Comparison of ENCODE assay signal across 10 cellular contexts in genomic region chr10:109062371-109062770, GRCh38.
DNase-seq lines count a peak whose midpoint lies in the region; ATAC-seq and TF ChIP-seq lines count a peak whose summit lies in the region.
"Had no signal": no experiment of that assay in that cellular context is flagged by ENCODE, and none has a peak within 500 bp of the region (broad histone marks: within the 10 kb centered on the region; RNA-seq: fewer than 3 reads in every experiment).

No MANE protein-coding gene starts in this region.

- H3K4me1 ChIP-seq in PC-9 (replicated peaks; ENCODE audit: insufficient read depth), result no peaks in the 10 kb centered on the region

- no peak overlapping the region for H3K4me3 ChIP-seq in PC-9

- no peak overlapping the region for H3K27ac ChIP-seq in PC-9

- no peaks in the 10 kb centered on the region for H3F3A ChIP-seq in PC-9 (ENCODE audit: insufficient read depth, low read depth)

- ATAC-seq in GM18502 (IDR thresholded peaks at IDR 0.05; ENCODE audit: poor library complexity, unreplicated experiment) (peak; percentile 84), HG02938 (IDR thresholded peaks at IDR 0.05; ENCODE audit: unreplicated experiment) (peak; percentile 79)

- no peaks in the 10 kb centered on the region for H3K36me3 ChIP-seq in PC-9 (ENCODE audit: low read depth)

- CTCF ChIA-PET in PC-9 (lab: Charles Lee), result no interaction called here

- intact Hi-C loops in PC-9 (cut with micrococcal nuclease; ENCODE audit: unreplicated experiment), result no loop called here

- H3K9me3 ChIP-seq in PC-9 (ENCODE audit: insufficient read depth, low read depth), result no peaks in the 10 kb centered on the region

- H3K27me3 ChIP-seq in PC-9 (ENCODE audit: insufficient read depth, low read depth), result no peaks in the 10 kb centered on the region

- no TSS peak for BruUV-seq in PC-9 (replicated peaks; lab: Mats Ljungman, UMichigan)

- DNase-seq in OCI-M1 (lab: John Stamatoyannopoulos, UW), result peak; percentile 16
- peak; percentile 54 for DNase-seq in islet precursor cell
- DNase-seq in activated T-cell treated with anti-CD3 and anti-CD28 coated beads, Interleukin-2, amount 50 U/mL, for 1 hour, result no peak
- no peak for DNase-seq in PC-9
- no peak for DNase-seq in T-helper 1 cell
- DNase-seq in NCI-H1417 treated with DMSO at 0.1 percent for 48 hours (lab: John Stamatoyannopoulos, UW), result no peak
- DNase-seq: caudate nucleus, DMS79 had no signal

- no peak for TF ChIP-seq CTCF in PC-9 (conservative IDR thresholded peaks at IDR 0.05)

- H2AFZ ChIP-seq in PC-9, result no peak overlapping the region

- H3K9me2 ChIP-seq in PC-9 (ENCODE audit: insufficient read depth), result no peaks in the 10 kb centered on the region

- H3K79me2 ChIP-seq in PC-9 (ENCODE audit: low read depth), result no peaks in the 10 kb centered on the region

- H4K20me1 ChIP-seq in PC-9 (ENCODE audit: insufficient read depth), result no peaks in the 10 kb centered on the region

- POLR2A ChIA-PET in PC-9 (lab: Charles Lee; ENCODE audit: unreplicated experiment), result no interaction called here

- no peak overlapping the region for H3K4me2 ChIP-seq in PC-9

Comparison
In these comparisons a context has a peak if more than half of its experiments do, and no peak if none do; other contexts are left out.
1. DNase-seq: peak in OCI-M1 (single experiment) and islet precursor cell (single experiment); none in activated T-cell treated with anti-CD3 and anti-CD28 coated beads, Interleukin-2, amount 50 U/mL, for 1 hour (single experiment), PC-9 (0 of 2), T-helper 1 cell (0 of 5) and NCI-H1417 treated with DMSO at 0.1 percent for 48 hours (single experiment).